17 cellular contexts compared by ENCODE assay signal in genomic region chr12:129903956-129904769, GRCh38. TPM values are rescaled to one million over a fixed set of nuclear protein-coding genes. Genes with fewer than 3 reads are reported as not detected.
A peak's percentile ranks its signal among the peaks of the same experiment; 100 is the strongest.
DNase-seq lines count a peak whose midpoint lies in the region; ATAC-seq, FAIRE-seq and TF ChIP-seq lines count a peak whose summit lies in the region.
"Had no signal": no experiment of that assay in that cellular context is flagged by ENCODE, and none has a peak within 500 bp of the region (broad histone marks: within the 10 kb centered on the region; RNA-seq: fewer than 3 reads in every experiment).

TMEM132D (minus strand) TSS chr12:129904025.

- DNase-seq in SK-N-SH (peak; percentile 39), dorsolateral prefrontal cortex (peak in 6 of 10 donors; percentile 37 to 71 (median 53)), mesothelial cell of epicardium (ENCODE audit: low spot score in 2 of 2, unreplicated experiment in 2 of 2) (no peak), urothelium cell line (ENCODE audit: low spot score) (peak; percentile 50), NCI-H187 treated with DMSO at 0.1 percent for 48 hours (lab: John Stamatoyannopoulos, UW) (no peak), SKM-1 (lab: John Stamatoyannopoulos, UW; ENCODE audit: unreplicated experiment) (no peak), NCI-H82 (lab: John Stamatoyannopoulos, UW) (no peak)
- DNase-seq: activated CD8-positive, alpha-beta memory T cell treated with anti-CD3 and anti-CD28 coated beads, Interleukin-2, amount 10 ng/mL, durations not matched to agents 7 days and 5 days; GM23248; left ventricle myocardium superior; NCI-H226 had no signal

- TF ChIP-seq CTCF in SK-N-SH (IDR thresholded peaks at IDR 0.05): no peak
- TF ChIP-seq CTCF in dorsolateral prefrontal cortex (IDR thresholded peaks at IDR 0.05 in 54 of 56, conservative IDR thresholded peaks at IDR 0.05 in 2 of 56; ENCODE audit: low read depth in 1 of 56, partially characterized antibody in 56 of 56): no peak
- TF ChIP-seq CTCF in mesothelial cell of epicardium (IDR thresholded peaks at IDR 0.05; ENCODE audit: unreplicated experiment): no peak

- no peaks in the 10 kb centered on the region for H3K27me3 ChIP-seq in SK-N-SH (ENCODE audit: insufficient read depth)
- peaks cover 0 to 38% (median 22%) of the 10 kb centered on the region in 45 donors for H3K27me3 ChIP-seq in dorsolateral prefrontal cortex
- H3K27me3 ChIP-seq: vagina had no signal

- ATAC-seq in SK-N-SH treated with all-trans-retinoic acid at 6 μM for 48 hours: no peak
- ATAC-seq: activated CD8-positive, alpha-beta memory T cell treated with anti-CD3 and anti-CD28 coated beads, Interleukin-2, amount 10 ng/mL, durations not matched to agents 7 days and 5 days; GM12878; left ventricle myocardium superior had no signal

- no peak for TF ChIP-seq EP300 in SK-N-SH (IDR thresholded peaks at IDR 0.05; ENCODE audit: borderline replicate concordance in 1 of 2, low read depth in 1 of 2, low read length in 1 of 2)

- H3K27me3 Mint-ChIP-seq in mesothelial cell of epicardium (ENCODE audit: low read depth): peaks cover 87% of the 10 kb centered on the region

- H3K4me3 ChIP-seq in SK-N-SH (ENCODE audit: low read depth in 2 of 2, low read length in 1 of 2) (no peak within 1 kb of the TSS), dorsolateral prefrontal cortex (peak within 1 kb of the TSS; percentile 29 to 71 (median 56))
- H3K4me3 ChIP-seq: GM12878, GM23248, vagina had no signal

- H4K20me1 ChIP-seq in SK-N-SH (ENCODE audit: insufficient read depth): no peaks in the 10 kb centered on the region

- peak within 1 kb of the TSS; percentile 32 for H3K4me3 Mint-ChIP-seq in mesothelial cell of epicardium
- H3K4me3 Mint-ChIP-seq: activated CD8-positive, alpha-beta memory T cell treated with anti-CD3 and anti-CD28 coated beads, Interleukin-2, amount 10 ng/mL, durations not matched to agents 7 days and 5 days; activated naive CD4-positive, alpha-beta T cell treated with anti-CD3 and anti-CD28 coated beads, Interleukin-2, amount 50 U/mL, for 24 hours; dendritic cell treated with granulocyte-macrophage colony-stimulating factor and Interleukin-4, amounts not matched to agents 40 ng/mL and 50 ng/mL, for 4 days had no signal

- H3K9ac ChIP-seq in SK-N-SH: no peak within 1 kb of the TSS
- H3K9ac ChIP-seq: GM23248 had no signal

- H3F3A ChIP-seq in SK-N-SH (replicated peaks; ENCODE audit: insufficient read depth): no peaks in the 10 kb centered on the region

- no peak within 1 kb of the TSS for H2AFZ ChIP-seq in SK-N-SH (ENCODE audit: low read depth)
- H2AFZ ChIP-seq: GM23248 had no signal

- CTCF ChIA-PET in SK-N-SH (lab: Yijun Ruan, JAX): no interaction called here

- no peaks in the 10 kb centered on the region for H3K36me3 ChIP-seq in SK-N-SH (replicated peaks in 1 of 2; ENCODE audit: control insufficient read depth in 1 of 2, insufficient read depth in 2 of 2, low read length in 1 of 2)
- H3K36me3 ChIP-seq: vagina had no signal

- no peaks in the 10 kb centered on the region for H3K4me1 ChIP-seq in SK-N-SH (ENCODE audit: control insufficient read depth in 1 of 2, insufficient read depth in 2 of 2, low read depth in 1 of 2, low read length in 1 of 2)
- H3K4me1 ChIP-seq: vagina had no signal

- H3K27ac Mint-ChIP-seq in mesothelial cell of epicardium: no peak within 1 kb of the TSS
- H3K27ac Mint-ChIP-seq: activated CD8-positive, alpha-beta memory T cell treated with anti-CD3 and anti-CD28 coated beads, Interleukin-2, amount 10 ng/mL, durations not matched to agents 7 days and 5 days; activated naive CD4-positive, alpha-beta T cell treated with anti-CD3 and anti-CD28 coated beads, Interleukin-2, amount 50 U/mL, for 24 hours; dendritic cell treated with granulocyte-macrophage colony-stimulating factor and Interleukin-4, amounts not matched to agents 40 ng/mL and 50 ng/mL, for 4 days had no signal

- no peaks in the 10 kb centered on the region for H3K36me3 Mint-ChIP-seq in mesothelial cell of epicardium
- H3K36me3 Mint-ChIP-seq: activated CD8-positive, alpha-beta memory T cell treated with anti-CD3 and anti-CD28 coated beads, Interleukin-2, amount 10 ng/mL, durations not matched to agents 7 days and 5 days; activated naive CD4-positive, alpha-beta T cell treated with anti-CD3 and anti-CD28 coated beads, Interleukin-2, amount 50 U/mL, for 24 hours had no signal

- no peaks in the 10 kb centered on the region for H3K9me2 ChIP-seq in SK-N-SH

- H3K4me1 Mint-ChIP-seq in mesothelial cell of epicardium: peaks cover 3% of the 10 kb centered on the region
- H3K4me1 Mint-ChIP-seq: activated CD8-positive, alpha-beta memory T cell treated with anti-CD3 and anti-CD28 coated beads, Interleukin-2, amount 10 ng/mL, durations not matched to agents 7 days and 5 days; activated naive CD4-positive, alpha-beta T cell treated with anti-CD3 and anti-CD28 coated beads, Interleukin-2, amount 50 U/mL, for 24 hours had no signal

- 12% methylated on average over 14 of the region's 75 CpGs for WGBS in SK-N-SH (ENCODE audit: low lambda C conversion rate)

- no peak for FAIRE-seq in urothelium cell line (lab: Jason Lieb, UNC)
- FAIRE-seq: GM12878 had no signal

- H3K9me3 ChIP-seq in SK-N-SH: no peaks in the 10 kb centered on the region
- H3K9me3 ChIP-seq: vagina had no signal

- H3K27ac ChIP-seq in SK-N-SH (ENCODE audit: low read depth in 2 of 2, low read length in 1 of 2) (no peak within 1 kb of the TSS), dorsolateral prefrontal cortex (peak within 1 kb of the TSS in 44 of 59 donors; percentile 12 to 79 (median 52))
- H3K27ac ChIP-seq: GM23248, vagina had no signal

- H3K4me2 ChIP-seq in SK-N-SH: no peak within 1 kb of the TSS

- no peaks in the 10 kb centered on the region for H3K9me3 Mint-ChIP-seq in mesothelial cell of epicardium
- H3K9me3 Mint-ChIP-seq: activated naive CD4-positive, alpha-beta T cell treated with anti-CD3 and anti-CD28 coated beads, Interleukin-2, amount 50 U/mL, for 24 hours; dendritic cell treated with granulocyte-macrophage colony-stimulating factor and Interleukin-4, amounts not matched to agents 40 ng/mL and 50 ng/mL, for 4 days had no signal

- no peaks in the 10 kb centered on the region for H3K79me2 ChIP-seq in SK-N-SH (ENCODE audit: insufficient read depth)

- intact Hi-C loops in dorsolateral prefrontal cortex (cut with DNase I): loop anchor here in 1 of 2 donors (5.0 kb wide), 1 partner anchor 932 kb away; no protein-coding TSS in a partner anchor

- POLR2A ChIA-PET in SK-N-SH (lab: Yijun Ruan, JAX): no interaction called here

- no peak for TF ChIP-seq RAD21 in SK-N-SH (IDR thresholded peaks at IDR 0.05; ENCODE audit: low read length)

TF ChIP-seq in SK-N-SH, 30 proteins besides CTCF, POLR2A, EP300 and RAD21 (continues in another document):
- no peak for TF ChIP-seq FOXJ3 (CRISPR knock-in tag; IDR thresholded peaks at IDR 0.05)
- TF ChIP-seq CHD2 (IDR thresholded peaks at IDR 0.05; ENCODE audit: low read length, partially characterized antibody): no peak
- TF ChIP-seq SIN3A (IDR thresholded peaks at IDR 0.05; ENCODE audit: borderline replicate concordance, low read depth, low read length): no peak
- TF ChIP-seq, protein P1, sequence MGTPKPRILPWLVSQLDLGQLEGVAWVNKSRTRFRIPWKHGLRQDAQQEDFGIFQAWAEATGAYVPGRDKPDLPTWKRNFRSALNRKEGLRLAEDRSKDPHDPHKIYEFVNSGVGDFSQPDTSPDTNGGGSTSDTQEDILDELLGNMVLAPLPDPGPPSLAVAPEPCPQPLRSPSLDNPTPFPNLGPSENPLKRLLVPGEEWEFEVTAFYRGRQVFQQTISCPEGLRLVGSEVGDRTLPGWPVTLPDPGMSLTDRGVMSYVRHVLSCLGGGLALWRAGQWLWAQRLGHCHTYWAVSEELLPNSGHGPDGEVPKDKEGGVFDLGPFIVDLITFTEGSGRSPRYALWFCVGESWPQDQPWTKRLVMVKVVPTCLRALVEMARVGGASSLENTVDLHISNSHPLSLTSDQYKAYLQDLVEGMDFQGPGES (IDR thresholded peaks at IDR 0.05; ENCODE audit: low read depth, low read length): no peak
- TF ChIP-seq RXRA (IDR thresholded peaks at IDR 0.05; ENCODE audit: borderline replicate concordance, low read depth): no peak
- no peak for TF ChIP-seq JUND (IDR thresholded peaks at IDR 0.05)
- no peak for TF ChIP-seq MEF2A (IDR thresholded peaks at IDR 0.05; ENCODE audit: borderline replicate concordance, low read depth)
- no peak for TF ChIP-seq NFIC (IDR thresholded peaks at IDR 0.05; ENCODE audit: borderline replicate concordance)
- no peak for TF ChIP-seq TEAD4 (IDR thresholded peaks at IDR 0.05; ENCODE audit: borderline replicate concordance, insufficient read depth)

TF ChIP-seq in SK-N-SH treated with all-trans-retinoic acid at 6 μM for 48 hours, 23 proteins besides CTCF, POLR2A, EP300 and RAD21 (continues in another document):
- no peak for TF ChIP-seq BACH2 (CRISPR knock-in tag; IDR thresholded peaks at IDR 0.05; ENCODE audit: borderline replicate concordance)
- TF ChIP-seq TSHZ2 (CRISPR knock-in tag; IDR thresholded peaks at IDR 0.05): no peak
- no peak for TF ChIP-seq OSR1 (CRISPR knock-in tag; IDR thresholded peaks at IDR 0.05)
- TF ChIP-seq ZFP30 (CRISPR knock-in tag; IDR thresholded peaks at IDR 0.05): no peak
- no peak for TF ChIP-seq ZNF8 (CRISPR knock-in tag; IDR thresholded peaks at IDR 0.05)

RNA-seq across cellular contexts. Expression of gene TMEM132D, which starts in this region (rescaled TPM):
- not detected in 2 replicates for polyA plus RNA-seq in SK-N-SH (2012; rRNA removed)
- polyA plus RNA-seq in SK-N-SH (2012; cell fraction: cytosol; rRNA removed): under 0.01 TPM in 1 of 2 replicates, not detected in the other
- not detected in 2 replicates for polyA plus RNA-seq in SK-N-SH (2012; cell fraction: nucleus; rRNA removed)
- total RNA-seq in dorsolateral prefrontal cortex: 10 to 100 TPM in 119 of 120 experiments, 1 to 10 TPM in 1; 9.7 to 40.5 (median 27.2) TPM
- total RNA-seq in mesothelial cell of epicardium: 0.05 to 0.11 TPM (median 0.07 TPM) in 3 replicates
- total RNA-seq: activated CD8-positive, alpha-beta memory T cell treated with anti-CD3 and anti-CD28 coated beads, Interleukin-2, amount 10 ng/mL, durations not matched to agents 7 days and 5 days; GM23248; left ventricle myocardium superior; vagina had no signal
- polyA plus RNA-seq: AG04450, GM23248 had no signal

Comparison
In these comparisons a context has a peak if more than half of its experiments do, and no peak if none do; other contexts are left out.
1. Peak in DNase-seq in SK-N-SH; RNA of the gene not detected or under 1 TPM.
2. DNase-seq: peak in dorsolateral prefrontal cortex (6 of 10) and urothelium cell line (single experiment); none in mesothelial cell of epicardium (0 of 2), NCI-H187 treated with DMSO at 0.1 percent for 48 hours (single experiment), SKM-1 (single experiment) and NCI-H82 (single experiment).
3. H3K27ac ChIP-seq: peak in dorsolateral prefrontal cortex (44 of 59); none in SK-N-SH (0 of 2).
4. H3K4me3 ChIP-seq: peak in dorsolateral prefrontal cortex (59 of 59); none in SK-N-SH (0 of 2).